ENCODE assay signal across 9 cellular contexts in the genomic region with DNA sequence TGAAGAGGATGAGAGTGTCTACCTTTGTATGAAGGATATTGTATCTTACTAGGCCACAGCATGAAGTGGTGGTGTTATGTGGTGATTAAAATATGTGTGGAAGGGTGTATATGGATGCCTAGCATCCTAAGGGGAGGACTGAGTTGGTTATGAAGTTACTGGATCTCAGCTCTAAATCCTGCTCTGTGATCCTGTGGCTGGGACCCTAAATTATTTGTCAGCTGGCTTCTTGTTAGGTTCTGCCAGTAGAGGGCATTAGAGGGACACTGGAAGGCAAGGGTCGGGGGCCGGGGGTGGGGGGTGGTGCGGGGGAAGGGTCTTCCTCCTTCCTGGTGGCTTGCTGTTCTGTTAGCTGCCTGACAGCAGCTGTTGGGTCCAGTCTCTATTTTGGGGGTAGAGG. TPM values are rescaled to one million over a fixed set of nuclear protein-coding genes. Genes with fewer than 3 reads are reported as not detected.
DNase-seq lines count a peak whose midpoint lies in the region; ATAC-seq, FAIRE-seq and TF ChIP-seq lines count a peak whose summit lies in the region.
"Had no signal": no experiment of that assay in that cellular context is flagged by ENCODE, and none has a peak within 500 bp of the region (broad histone marks: within the 10 kb centered on the region; RNA-seq: fewer than 3 reads in every experiment).

No MANE protein-coding gene starts in this region.

- peak; percentile 44 for TF ChIP-seq CTCF in retinal pigment epithelial cell (conservative IDR thresholded peaks at IDR 0.05; ENCODE audit: low read depth, low read length)

- ATAC-seq in activated T-cell treated with anti-CD3 and anti-CD28 coated beads, Interleukin-2, amount 50 U/mL, for 72 hours (replicated peaks in 1 of 2) = no peak
- ATAC-seq in activated T-cell treated with anti-CD3 and anti-CD28 coated beads, Interleukin-2, amount 50 U/mL, for 4 hours = no peak
- ATAC-seq in effector memory CD8-positive, alpha-beta T cell (replicated peaks) = no peak

- no peaks in the 10 kb centered on the region for H3K9me3 Mint-ChIP-seq in activated T-cell treated with anti-CD3 and anti-CD28 coated beads, Interleukin-2, amount 50 U/mL, for 72 hours
- no peaks in the 10 kb centered on the region for H3K9me3 Mint-ChIP-seq in activated T-cell treated with anti-CD3 and anti-CD28 coated beads, Interleukin-2, amount 50 U/mL, for 4 hours
- no peaks in the 10 kb centered on the region for H3K9me3 Mint-ChIP-seq in effector memory CD8-positive, alpha-beta T cell
- H3K9me3 Mint-ChIP-seq: activated naive CD4-positive, alpha-beta T cell treated with anti-CD3 and anti-CD28 coated beads, Interleukin-2, amount 50 U/mL, for 72 hours had no signal

- no peak overlapping the region for H3K4me3 ChIP-seq in retinal pigment epithelial cell (ENCODE audit: low read length)

- no peak for DNase-seq in activated T-cell treated with anti-CD3 and anti-CD28 coated beads, Interleukin-2, amount 50 U/mL, for 72 hours
- DNase-seq in activated T-cell treated with anti-CD3 and anti-CD28 coated beads, Interleukin-2, amount 50 U/mL, for 4 hours = no peak
- DNase-seq in NCI-H82 (lab: John Stamatoyannopoulos, UW) (peak; percentile 77), retinal pigment epithelial cell (ENCODE audit: low read depth) (no peak), urothelium cell line (ENCODE audit: low spot score) (no peak), SW 1271 (lab: John Stamatoyannopoulos, UW) (no peak), hepatic stellate cell (ENCODE audit: low spot score) (no peak)
- DNase-seq in effector memory CD8-positive, alpha-beta T cell = no peak

- no peak for FAIRE-seq in urothelium cell line (lab: Jason Lieb, UNC)

- H3K27me3 Mint-ChIP-seq in activated T-cell treated with anti-CD3 and anti-CD28 coated beads, Interleukin-2, amount 50 U/mL, for 72 hours (ENCODE audit: low read depth) = no peaks in the 10 kb centered on the region
- no peaks in the 10 kb centered on the region for H3K27me3 Mint-ChIP-seq in activated T-cell treated with anti-CD3 and anti-CD28 coated beads, Interleukin-2, amount 50 U/mL, for 4 hours (ENCODE audit: low read depth)
- no peaks in the 10 kb centered on the region for H3K27me3 Mint-ChIP-seq in effector memory CD8-positive, alpha-beta T cell

- H3K36me3 Mint-ChIP-seq in activated T-cell treated with anti-CD3 and anti-CD28 coated beads, Interleukin-2, amount 50 U/mL, for 72 hours (ENCODE audit: insufficient read depth in 2 of 2) = peaks cover 6 to 28% of the 10 kb centered on the region in 2 donors
- peaks cover 47% of the 10 kb centered on the region for H3K36me3 Mint-ChIP-seq in activated T-cell treated with anti-CD3 and anti-CD28 coated beads, Interleukin-2, amount 50 U/mL, for 4 hours (ENCODE audit: insufficient read depth)
- peaks cover 82% of the 10 kb centered on the region for H3K36me3 Mint-ChIP-seq in effector memory CD8-positive, alpha-beta T cell (ENCODE audit: insufficient read depth)

- peaks cover 22% of the 10 kb centered on the region for H3K4me1 Mint-ChIP-seq in activated T-cell treated with anti-CD3 and anti-CD28 coated beads, Interleukin-2, amount 50 U/mL, for 72 hours (ENCODE audit: low read depth)
- H3K4me1 Mint-ChIP-seq in activated T-cell treated with anti-CD3 and anti-CD28 coated beads, Interleukin-2, amount 50 U/mL, for 4 hours (ENCODE audit: low read depth) = peaks cover 14% of the 10 kb centered on the region
- H3K4me1 Mint-ChIP-seq in effector memory CD8-positive, alpha-beta T cell (ENCODE audit: low read depth in 2 of 2) = peaks cover 20 to 27% of the 10 kb centered on the region in 2 donors

- no peak overlapping the region for H3K4me3 Mint-ChIP-seq in activated T-cell treated with anti-CD3 and anti-CD28 coated beads, Interleukin-2, amount 50 U/mL, for 72 hours
- no peak overlapping the region for H3K4me3 Mint-ChIP-seq in activated T-cell treated with anti-CD3 and anti-CD28 coated beads, Interleukin-2, amount 50 U/mL, for 4 hours
- H3K4me3 Mint-ChIP-seq in effector memory CD8-positive, alpha-beta T cell = no peak overlapping the region

- peak overlapping the region; percentile 44 for H3K27ac Mint-ChIP-seq in activated T-cell treated with anti-CD3 and anti-CD28 coated beads, Interleukin-2, amount 50 U/mL, for 72 hours
- peak overlapping the region; percentile 61 to 65 for H3K27ac Mint-ChIP-seq in effector memory CD8-positive, alpha-beta T cell

RNA-seq across cellular contexts. Expression of gene MORF4L1, which starts 34.9 kb away (rescaled TPM):
- total RNA-seq in activated T-cell treated with anti-CD3 and anti-CD28 coated beads, Interleukin-2, amount 50 U/mL, for 72 hours = 100 to 1,000 TPM; 170 TPM
- 100 to 1,000 TPM; 224 to 276 (median 236) TPM for total RNA-seq in activated T-cell treated with anti-CD3 and anti-CD28 coated beads, Interleukin-2, amount 50 U/mL, for 4 hours

RNA-seq across cellular contexts. Expression of gene CTSH, which starts 37.3 kb away (rescaled TPM):
- total RNA-seq in activated T-cell treated with anti-CD3 and anti-CD28 coated beads, Interleukin-2, amount 50 U/mL, for 72 hours = 10 to 100 TPM in 1 of 2 donors, 1 to 10 TPM in 1; 7.1 to 33.1 TPM
- 10 to 100 TPM in 2 of 3 donors, 1 to 10 TPM in 1; 6.6 to 23.7 (median 16.4) TPM for total RNA-seq in activated T-cell treated with anti-CD3 and anti-CD28 coated beads, Interleukin-2, amount 50 U/mL, for 4 hours
